Comparison of ENCODE assay signal across 2 cellular contexts in genomic region chr4:2483237-2483636, GRCh38.
TF ChIP-seq lines count a peak whose summit lies in the region.

No MANE protein-coding gene starts in this region.

TF ChIP-seq in HepG2, 621 proteins besides CTCF, POLR2A, EP300 and RAD21:
- no peak for TF ChIP-seq LCORL (IDR thresholded peaks at IDR 0.05)
- TF ChIP-seq LCORL (CRISPR knock-in tag; IDR thresholded peaks at IDR 0.05), result no peak
- TF ChIP-seq HBP1 (CRISPR knock-in tag; IDR thresholded peaks at IDR 0.05; ENCODE audit: low read depth), result no peak
- TF ChIP-seq ZNF7 (CRISPR knock-in tag; IDR thresholded peaks at IDR 0.05), result no peak
- TF ChIP-seq ZNF629 (CRISPR knock-in tag; conservative IDR thresholded peaks at IDR 0.05), result no peak

TF ChIP-seq in SK-N-SH, 30 proteins besides CTCF, POLR2A, EP300 and RAD21:
- no peak for TF ChIP-seq RCOR1 (IDR thresholded peaks at IDR 0.05; ENCODE audit: low read length)
